8 cellular contexts compared by ENCODE assay signal in the genomic region with DNA sequence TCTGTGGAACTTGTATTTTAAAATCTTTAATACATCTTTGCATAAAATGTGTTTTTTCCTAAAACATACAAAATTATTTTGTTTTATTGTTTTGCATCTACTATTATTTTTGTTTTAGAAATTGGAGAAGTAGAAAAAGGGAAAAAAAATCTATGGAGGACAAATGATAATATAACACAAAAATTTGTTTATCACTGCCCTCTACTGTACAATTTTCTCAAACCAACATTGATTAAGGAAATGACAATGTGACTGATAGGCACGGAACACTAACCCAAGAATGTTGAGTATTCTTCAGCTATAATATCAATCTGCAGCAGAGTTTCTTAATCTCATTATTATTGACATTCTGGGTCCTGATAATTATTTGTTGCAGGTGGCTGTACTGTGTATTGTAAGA. TPM values are rescaled to one million over a fixed set of nuclear protein-coding genes. Genes with fewer than 3 reads are reported as not detected.
A peak's percentile ranks its signal among the peaks of the same experiment; 100 is the strongest.
DNase-seq lines count a peak whose midpoint lies in the region; ATAC-seq and TF ChIP-seq lines count a peak whose summit lies in the region.

No MANE protein-coding gene starts in this region.

- no peak for DNase-seq in AG10803 (ENCODE audit: low read depth)
- peak; percentile 16 for DNase-seq in NCI-H460 (ENCODE audit: extremely low read depth, low read depth)
- peak; percentile 44 for DNase-seq in glomerular endothelial cell (ENCODE audit: extremely low read depth, low read depth, low spot score)
- DNase-seq in posterior cingulate gyrus: no peak
- no peak for DNase-seq in NCI-H1436 treated with DMSO at 0.1 percent for 48 hours (lab: John Stamatoyannopoulos, UW)
- DNase-seq in activated T-cell treated with anti-CD3 and anti-CD28 coated beads, Interleukin-2, amount 50 U/mL, for 4 hours: no peak

- H3K9me3 Mint-ChIP-seq in activated T-cell treated with anti-CD3 and anti-CD28 coated beads, Interleukin-2, amount 50 U/mL, for 4 hours: no peaks in the 10 kb centered on the region

- intact Hi-C loops in posterior cingulate gyrus (cut with DNase I): loop anchor here (1.0 to 5.0 kb wide), 2 partner anchors 135 to 149 kb away; no protein-coding TSS in a partner anchor

- no peaks in the 10 kb centered on the region for H3K36me3 Mint-ChIP-seq in activated T-cell treated with anti-CD3 and anti-CD28 coated beads, Interleukin-2, amount 50 U/mL, for 4 hours (ENCODE audit: insufficient read depth)

- H3K4me3 Mint-ChIP-seq in activated T-cell treated with anti-CD3 and anti-CD28 coated beads, Interleukin-2, amount 50 U/mL, for 4 hours: no peak overlapping the region

- ATAC-seq in GM19351 (IDR thresholded peaks at IDR 0.05; ENCODE audit: unreplicated experiment): peak; percentile 69
- ATAC-seq in GM21825 (IDR thresholded peaks at IDR 0.05; ENCODE audit: unreplicated experiment): no peak
- ATAC-seq in activated T-cell treated with anti-CD3 and anti-CD28 coated beads, Interleukin-2, amount 50 U/mL, for 4 hours: no peak

- H3K27me3 Mint-ChIP-seq in activated T-cell treated with anti-CD3 and anti-CD28 coated beads, Interleukin-2, amount 50 U/mL, for 4 hours (ENCODE audit: low read depth): peaks cover 12% of the 10 kb centered on the region

- no peaks in the 10 kb centered on the region for H3K4me1 Mint-ChIP-seq in activated T-cell treated with anti-CD3 and anti-CD28 coated beads, Interleukin-2, amount 50 U/mL, for 4 hours (ENCODE audit: low read depth)

- H3K4me3 ChIP-seq in AG10803 (ENCODE audit: low read length): no peak overlapping the region

- TF ChIP-seq CTCF in AG10803 (conservative IDR thresholded peaks at IDR 0.05; ENCODE audit: low read length): peak; percentile 33

RNA-seq across cellular contexts. Expression of a gene that starts 9.5 kb away (rescaled TPM):
- total RNA-seq in NCI-H460 (2014; rRNA removed; shearing (Covaris generic)): 13.9 and 17.4 TPM in 2 replicates
- 13.1 and 15.9 TPM in 2 replicates for polyA plus RNA-seq in NCI-H460 (2014; cell fraction: nucleus; rRNA removed)
- 12.5 and 22.6 TPM in 2 replicates for total RNA-seq in glomerular endothelial cell
- total RNA-seq in activated T-cell treated with anti-CD3 and anti-CD28 coated beads, Interleukin-2, amount 50 U/mL, for 4 hours: 10 to 100 TPM; 23.9 to 29.4 (median 27.5) TPM

RNA-seq across cellular contexts. Expression of a gene that starts 47.4 kb away (rescaled TPM):
- total RNA-seq in NCI-H460 (2014; rRNA removed; shearing (Covaris generic)): 14.8 and 17.0 TPM in 2 replicates
- 6.9 and 8.1 TPM in 2 replicates for polyA plus RNA-seq in NCI-H460 (2014; cell fraction: nucleus; rRNA removed)
- 2.0 and 2.3 TPM in 2 replicates for total RNA-seq in glomerular endothelial cell
- under 1 TPM; 0.20 to 0.69 (median 0.38) TPM for total RNA-seq in activated T-cell treated with anti-CD3 and anti-CD28 coated beads, Interleukin-2, amount 50 U/mL, for 4 hours

Comparison
In these comparisons a context has a peak if more than half of its experiments do, and no peak if none do; other contexts are left out.
1. DNase-seq: peak in NCI-H460 (single experiment) and glomerular endothelial cell (single experiment); none in AG10803 (single experiment), posterior cingulate gyrus (0 of 10), NCI-H1436 treated with DMSO at 0.1 percent for 48 hours (single experiment) and activated T-cell treated with anti-CD3 and anti-CD28 coated beads, Interleukin-2, amount 50 U/mL, for 4 hours (single experiment).